In the genomic region with DNA sequence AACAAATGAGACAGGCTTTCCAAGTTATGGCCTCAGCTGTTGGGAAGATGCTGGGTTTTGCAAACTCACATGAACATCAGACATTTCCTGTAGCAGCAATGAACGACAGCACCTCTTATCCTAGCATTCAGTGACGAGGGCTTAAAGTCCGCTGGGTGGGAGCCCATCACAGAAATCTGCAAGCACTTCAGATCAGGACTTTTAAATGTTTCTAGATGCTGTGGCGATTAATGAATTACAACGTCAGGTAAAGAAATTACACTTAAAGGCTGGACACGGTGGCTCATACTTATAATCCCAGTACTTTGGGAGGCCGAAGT, we compare ENCODE assay signal across 12 cellular contexts. TPM values are rescaled to one million over a fixed set of nuclear protein-coding genes. Genes with fewer than 3 reads are reported as not detected.
DNase-seq lines count a peak whose midpoint lies in the region; ATAC-seq and TF ChIP-seq lines count a peak whose summit lies in the region.
"Had no signal": no experiment of that assay in that cellular context is flagged by ENCODE, and none has a peak within 500 bp of the region (broad histone marks: within the 10 kb centered on the region; RNA-seq: fewer than 3 reads in every experiment).

No MANE protein-coding gene starts in this region.

- H4K91ac ChIP-seq in trophoblast cell (ENCODE audit: low read depth, low read length): no peak overlapping the region

- no peaks in the 10 kb centered on the region for H3K9me3 Mint-ChIP-seq in CD4-positive, alpha-beta memory T cell

- H2BK120ac ChIP-seq in trophoblast cell (ENCODE audit: insufficient read depth, low read length, poor library complexity): no peak overlapping the region

- H4K8ac ChIP-seq in trophoblast cell (ENCODE audit: low read depth, low read length): no peak overlapping the region

- CTCF ChIA-PET in CD4-positive, alpha-beta memory T cell (lab: Charles Lee; ENCODE audit: partially characterized antibody): interaction anchor here (0.6 to 9.9 kb wide), 25 partner anchors 8 to 547 kb away, joined by 3 to 132 read pairs (median 5); partner anchors contain the start of gene HAPLN3
- CTCF ChIA-PET in OCI-LY7 (lab: Charles Lee; ENCODE audit: unreplicated experiment): interaction anchor here (0.6 to 1.6 kb wide), 4 partner anchors 22 to 39 kb away, joined by 3 to 12 read pairs (median 6); no protein-coding TSS in a partner anchor

- H3K9me3 ChIP-seq in CD4-positive, alpha-beta memory T cell (ENCODE audit: control insufficient read depth in 1 of 2, low read length in 2 of 2): no peaks in the 10 kb centered on the region
- H3K9me3 ChIP-seq in OCI-LY7 (ENCODE audit: low read length): no peaks in the 10 kb centered on the region
- H3K9me3 ChIP-seq in endocrine pancreas (ENCODE audit: control insufficient read depth, low read length): no peaks in the 10 kb centered on the region
- peaks cover 2% of the 10 kb centered on the region for H3K9me3 ChIP-seq in trophoblast cell (ENCODE audit: insufficient read depth, low read depth, low read length)
- H3K9me3 ChIP-seq: right atrium auricular region had no signal

- no TSS peak for BruUV-seq in OCI-LY7 (replicated peaks; lab: Mats Ljungman, UMichigan)

- no peak for TF ChIP-seq CTCF in OCI-LY7 (conservative IDR thresholded peaks at IDR 0.05; ENCODE audit: low read length)

- no peak overlapping the region for H3K18ac ChIP-seq in trophoblast cell (ENCODE audit: low read length)

- peak overlapping the region in 1 of 2 donors; percentile 41 for H3K4me3 ChIP-seq in CD4-positive, alpha-beta memory T cell (ENCODE audit: low read length in 2 of 2)
- H3K4me3 ChIP-seq in OCI-LY7 (ENCODE audit: low read depth, low read length, poor library complexity, severe bottlenecking) (peak overlapping the region; percentile 99), endocrine pancreas (ENCODE audit: control insufficient read depth, insufficient read depth, low read length) (peak overlapping the region; percentile 23), trophoblast cell (ENCODE audit: low read depth, low read length) (no peak overlapping the region)

- H3K23ac ChIP-seq in trophoblast cell (ENCODE audit: low read length): no peak overlapping the region

- peaks cover 86% of the 10 kb centered on the region for H3K4me1 ChIP-seq in CD4-positive, alpha-beta memory T cell (ENCODE audit: insufficient read depth, low read length)
- H3K4me1 ChIP-seq in OCI-LY7 (ENCODE audit: insufficient read depth, low read length, poor library complexity, severe bottlenecking): peaks cover 67% of the 10 kb centered on the region
- peaks cover 12% of the 10 kb centered on the region for H3K4me1 ChIP-seq in endocrine pancreas (ENCODE audit: control insufficient read depth, insufficient read depth, low read length)
- peaks cover 11 to 16% of the 10 kb centered on the region in 2 experiments for H3K4me1 ChIP-seq in trophoblast cell (ENCODE audit: control insufficient read depth in 1 of 2, insufficient read depth in 2 of 2, low read length in 2 of 2)

- H3K4me2 ChIP-seq in OCI-LY7 (ENCODE audit: low read length) (peak overlapping the region; percentile 94), trophoblast cell (ENCODE audit: low read length) (no peak overlapping the region)

- no peak for ATAC-seq in HG03342 (IDR thresholded peaks at IDR 0.05; ENCODE audit: unreplicated experiment)

- peak overlapping the region; percentile 82 for H3K27ac ChIP-seq in CD4-positive, alpha-beta memory T cell (ENCODE audit: low read depth, low read length)
- peak overlapping the region; percentile 73 for H3K27ac ChIP-seq in OCI-LY7 (ENCODE audit: low read depth, low read length, poor library complexity, severe bottlenecking)
- no peak overlapping the region for H3K27ac ChIP-seq in trophoblast cell (ENCODE audit: low read depth, low read length)

- peaks cover 22% of the 10 kb centered on the region for H3K36me3 ChIP-seq in CD4-positive, alpha-beta memory T cell (ENCODE audit: insufficient read depth, low read length)
- H3K36me3 ChIP-seq in OCI-LY7 (ENCODE audit: insufficient read depth, low read length) (peaks cover 72% of the 10 kb centered on the region), endocrine pancreas (ENCODE audit: control insufficient read depth, insufficient read depth, low read length) (peaks cover 3% of the 10 kb centered on the region), trophoblast cell (ENCODE audit: control insufficient read depth in 1 of 2, insufficient read depth in 2 of 2, low read length in 2 of 2) (peaks cover 42 to 55% of the 10 kb centered on the region in 2 experiments)

- H3K9ac ChIP-seq in endocrine pancreas (ENCODE audit: control insufficient read depth, insufficient read depth, low read length): no peak overlapping the region
- no peak overlapping the region for H3K9ac ChIP-seq in trophoblast cell (ENCODE audit: low read length)

- no peaks in the 10 kb centered on the region for H3K27me3 ChIP-seq in CD4-positive, alpha-beta memory T cell (ENCODE audit: insufficient read depth, low read length)
- H3K27me3 ChIP-seq in endocrine pancreas (ENCODE audit: control insufficient read depth, insufficient read depth, low read length) (no peaks in the 10 kb centered on the region), trophoblast cell (ENCODE audit: insufficient read depth, low read length) (no peaks in the 10 kb centered on the region)
- H3K27me3 ChIP-seq: right atrium auricular region had no signal

- no peak overlapping the region for H2AK5ac ChIP-seq in trophoblast cell (ENCODE audit: low read length)

- peaks cover 0 to 2% of the 10 kb centered on the region in 2 donors for H3K27me3 Mint-ChIP-seq in CD4-positive, alpha-beta memory T cell

- no peak overlapping the region for H2AFZ ChIP-seq in OCI-LY7 (ENCODE audit: low read length)
- H2AFZ ChIP-seq in trophoblast cell (ENCODE audit: insufficient read depth, low read length, poor library complexity): no peak overlapping the region

- no CpG with 5 or more reads among the region's 7 CpGs for WGBS in trophoblast cell (ENCODE audit: extremely low coverage, insufficient coverage, insufficient read length)

- no peaks in the 10 kb centered on the region for H3K9me2 ChIP-seq in OCI-LY7 (ENCODE audit: insufficient read depth, low read length)

- H2BK12ac ChIP-seq in trophoblast cell (ENCODE audit: low read length): no peak overlapping the region

- peaks cover 14% of the 10 kb centered on the region for H3K79me1 ChIP-seq in trophoblast cell (ENCODE audit: low read length)

- H3K79me2 ChIP-seq in OCI-LY7 (ENCODE audit: insufficient read depth, low read depth, low read length) (peaks cover 87% of the 10 kb centered on the region), trophoblast cell (ENCODE audit: control insufficient read depth, insufficient read depth, low read length, poor library complexity) (peaks cover 34% of the 10 kb centered on the region)

- DNase-seq in CD4-positive, alpha-beta memory T cell: no peak
- DNase-seq in OCI-LY7 (ENCODE audit: low spot score) (no peak), trophoblast cell (no peak), SK-N-DZ (ENCODE audit: low spot score) (no peak), NCI-H2081 (lab: John Stamatoyannopoulos, UW) (no peak), DMS 273 treated with DMSO at 0.1 percent for 48 hours (lab: John Stamatoyannopoulos, UW) (no peak)
- DNase-seq: kidney glomerular epithelial cell, NCI-H187 treated with DMSO at 0.1 percent for 48 hours, SIG-M5 had no signal

- POLR2A ChIA-PET in CD4-positive, alpha-beta memory T cell (lab: Charles Lee; ENCODE audit: partially characterized antibody): interaction anchor here (0.6 to 8.2 kb wide), 12 partner anchors 24 to 547 kb away, joined by 3 to 113 read pairs (median 4); partner anchors contain the start of gene HAPLN3
- POLR2A ChIA-PET in OCI-LY7 (lab: Charles Lee): interaction anchor here (1.3 to 1.4 kb wide), 2 partner anchors 10 to 13 kb away, joined by 6 to 12 read pairs; partner anchors contain the start of gene ISG20

- H3K4ac ChIP-seq in trophoblast cell (ENCODE audit: low read depth, low read length): peak overlapping the region; percentile 71

- peaks cover 62% of the 10 kb centered on the region for H4K20me1 ChIP-seq in OCI-LY7 (ENCODE audit: insufficient read depth, low read length)

- H3K14ac ChIP-seq in trophoblast cell (ENCODE audit: low read length): no peak overlapping the region

- peaks cover 23 to 34% of the 10 kb centered on the region in 2 donors for H3K36me3 Mint-ChIP-seq in CD4-positive, alpha-beta memory T cell

- peaks cover 52 to 89% (median 74%) of the 10 kb centered on the region in 4 donors for H3K4me1 Mint-ChIP-seq in CD4-positive, alpha-beta memory T cell

- no peak overlapping the region for H2BK5ac ChIP-seq in trophoblast cell (ENCODE audit: low read depth, low read length, poor library complexity)

- no peak overlapping the region for H4K12ac ChIP-seq in trophoblast cell (ENCODE audit: low read depth, low read length)

- H3K4me3 Mint-ChIP-seq in CD4-positive, alpha-beta memory T cell: peak overlapping the region; percentile 82 to 96 (median 86)

- intact Hi-C loops in CD4-positive, alpha-beta memory T cell (cut with micrococcal nuclease): loop anchor here (1.0 to 10.0 kb wide), 5 partner anchors 39 to 710 kb away; partner anchors contain the start of genes ACAN, MRPL46, MRPS11 and POLG
- intact Hi-C loops in OCI-LY7 (cut with micrococcal nuclease; ENCODE audit: unreplicated experiment): loop anchor here (1.0 to 10.0 kb wide), 8 partner anchors 13 to 460 kb away; partner anchors contain the start of genes ABHD2 and DET1

- peak overlapping the region; percentile 89 to 97 (median 94) for H3K27ac Mint-ChIP-seq in CD4-positive, alpha-beta memory T cell

RNA-seq across cellular contexts. Expression of gene AEN, which starts 3.8 kb away (rescaled TPM):
- 10 to 100 TPM; 54.5 to 56.8 TPM for total RNA-seq in CD4-positive, alpha-beta memory T cell
- polyA plus RNA-seq in CD4-positive, alpha-beta memory T cell: 10 to 100 TPM; 33.2 to 35.8 TPM
- 55.9 and 66.6 TPM in 2 replicates for total RNA-seq in OCI-LY7 (2014; rRNA removed; shearing (Covaris generic))
- total RNA-seq in OCI-LY7 (2022): 41.7 and 43.1 TPM in 2 replicates
- polyA plus RNA-seq in trophoblast cell (2013): 53.2 and 56.0 TPM in 2 replicates
- polyA plus RNA-seq in SK-N-DZ (2014; cell fraction: cytosol; rRNA removed): 54.6 and 62.0 TPM in 2 replicates
- polyA plus RNA-seq in SK-N-DZ (2014; cell fraction: nucleus; rRNA removed): 58.0 and 62.1 TPM in 2 replicates

RNA-seq across cellular contexts. Expression of gene ISG20, which starts 13.9 kb away (rescaled TPM):
- 100 to 1,000 TPM; 144 to 153 TPM for total RNA-seq in CD4-positive, alpha-beta memory T cell
- 100 to 1,000 TPM; 494 to 667 TPM for polyA plus RNA-seq in CD4-positive, alpha-beta memory T cell
- 345 and 502 TPM in 2 replicates for total RNA-seq in OCI-LY7 (2014; rRNA removed; shearing (Covaris generic))
- 244 and 310 TPM in 2 replicates for total RNA-seq in OCI-LY7 (2022)
- 5.7 and 6.2 TPM in 2 replicates for polyA plus RNA-seq in trophoblast cell (2013)
- polyA plus RNA-seq in SK-N-DZ (2014; cell fraction: cytosol; rRNA removed): 2.3 and 3.0 TPM in 2 replicates
- 1.5 and 5.3 TPM in 2 replicates for polyA plus RNA-seq in SK-N-DZ (2014; cell fraction: nucleus; rRNA removed)
